ENCODE assay signal across 9 cellular contexts in the genomic region with DNA sequence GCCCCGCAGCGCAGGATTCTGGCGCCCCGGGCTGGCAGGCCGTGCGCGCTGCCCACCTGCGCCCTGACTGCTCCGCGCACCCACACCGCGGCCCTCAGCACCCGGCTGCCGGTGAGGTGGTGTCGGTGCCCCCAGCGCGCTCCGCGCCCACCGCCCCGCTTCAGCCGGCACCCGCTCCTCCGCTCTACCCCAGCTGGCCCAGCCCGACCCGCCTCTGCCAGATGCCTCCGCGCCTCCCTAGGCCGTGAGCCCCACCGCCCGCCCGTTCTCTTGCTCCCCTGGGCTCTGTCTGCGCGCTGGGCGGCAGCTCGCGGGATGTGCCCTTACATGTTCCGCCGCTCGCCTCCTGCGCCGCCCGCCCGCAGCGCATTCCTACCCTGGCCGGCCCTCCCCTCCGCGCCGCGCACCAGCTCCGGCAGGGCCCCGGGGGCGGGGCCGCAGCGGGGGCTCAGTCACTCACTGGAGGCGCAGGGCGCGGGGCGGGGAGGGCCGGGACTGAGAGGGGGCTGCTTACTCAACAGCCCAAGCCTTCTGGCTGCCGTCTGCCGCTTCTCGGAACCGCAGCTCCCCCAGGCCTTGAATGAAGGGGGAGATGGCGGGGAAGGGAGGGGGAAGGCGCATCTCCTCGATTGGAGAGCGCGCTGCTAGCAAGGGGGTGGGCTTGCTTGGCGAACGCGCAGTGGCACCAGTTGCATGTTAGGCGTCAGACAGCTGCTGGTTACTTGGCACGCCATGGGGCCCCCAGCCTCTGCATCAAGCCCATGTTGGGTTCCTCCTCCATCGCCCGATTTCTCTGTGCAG. TPM values are rescaled to one million over a fixed set of nuclear protein-coding genes. Genes with fewer than 3 reads are reported as not detected.
DNase-seq lines count a peak whose midpoint lies in the region; ATAC-seq and TF ChIP-seq lines count a peak whose summit lies in the region.
"Had no signal": no experiment of that assay in that cellular context is flagged by ENCODE, and none has a peak within 500 bp of the region (broad histone marks: within the 10 kb centered on the region; RNA-seq: fewer than 3 reads in every experiment).

Gene PHLDA3, minus strand, starts transcription at position 345 of the 801 bp plus-strand sequence. CDS start 402 bp downstream, outside the sequence.

- TF ChIP-seq CTCF in fibroblast of mammary gland (conservative IDR thresholded peaks at IDR 0.05; ENCODE audit: control insufficient read depth, insufficient read depth, low read depth, low read length) (no peak), thoracic aorta (IDR thresholded peaks at IDR 0.05) (no peak)

- peaks cover 19% of the 10 kb centered on the region for H3K36me3 ChIP-seq in thoracic aorta

- H3K27ac ChIP-seq in thoracic aorta = peak within 1 kb of the TSS; percentile 95 to 96
- H3K27ac ChIP-seq: KMS-11 had no signal

- peak; percentile 94 for DNase-seq in AG20443 (ENCODE audit: low spot score)
- DNase-seq in NCI-H510A treated with DMSO at 0.1 percent for 48 hours (lab: John Stamatoyannopoulos, UW) = peak; percentile 73
- DNase-seq in activated T-cell treated with anti-CD3 and anti-CD28 coated beads, Interleukin-2, amount 50 U/mL, for 48 hours = peak; percentile 49 to 62
- peak; percentile 84 for DNase-seq in fibroblast of mammary gland (ENCODE audit: low read depth)
- DNase-seq in myocyte (ENCODE audit: low read depth) = peak; percentile 95
- DNase-seq in thoracic aorta (ENCODE audit: low spot score) = peak; percentile 80

- ATAC-seq in HG03108 (IDR thresholded peaks at IDR 0.05; ENCODE audit: unreplicated experiment) (peak; percentile 68), thoracic aorta (ENCODE audit: insufficient number of reproducible peaks, low FRiP score, low read depth) (peak; percentile 58)

- in situ Hi-C loops in GM18951 (cut with MboI; ENCODE audit: low sequenced_read_pairs, unreplicated experiment) = no loop called here

- peaks cover 8 to 45% of the 10 kb centered on the region in 2 donors for H3K4me1 ChIP-seq in thoracic aorta (ENCODE audit: control insufficient read depth in 1 of 2, low read depth in 2 of 2)

- H3K4me3 ChIP-seq in fibroblast of mammary gland (ENCODE audit: control insufficient read depth, low read depth, low read length) = peak within 1 kb of the TSS; percentile 96
- H3K4me3 ChIP-seq in thoracic aorta = peak within 1 kb of the TSS; percentile 83

- no peaks in the 10 kb centered on the region for H3K27me3 ChIP-seq in thoracic aorta (replicated peaks; ENCODE audit: insufficient read depth)

- peak; percentile 83 for TF ChIP-seq POLR2A in GM18951 (IDR thresholded peaks at IDR 0.05; ENCODE audit: extremely low read depth, insufficient read depth, insufficient read length)

- no peaks in the 10 kb centered on the region for H3K9me3 ChIP-seq in thoracic aorta

RNA-seq across cellular contexts. Expression of gene PHLDA3, which starts in this region (rescaled TPM):
- 267 and 319 TPM in 2 replicates for total RNA-seq in myocyte
- polyA plus RNA-seq in myocyte (2012) = 271 TPM
- total RNA-seq in thoracic aorta = 100 to 1,000 TPM in 1 of 2 donors, 10 to 100 TPM in 1; 65.7 to 134 TPM

Comparison
In these comparisons a context has a peak if more than half of its experiments do, and no peak if none do; other contexts are left out.
1. Peak in every context shown above with its lines: DNase-seq, ATAC-seq, H3K4me3 ChIP-seq and H3K27ac ChIP-seq.